Comparison of ENCODE assay signal across 25 cellular contexts in the genomic region with DNA sequence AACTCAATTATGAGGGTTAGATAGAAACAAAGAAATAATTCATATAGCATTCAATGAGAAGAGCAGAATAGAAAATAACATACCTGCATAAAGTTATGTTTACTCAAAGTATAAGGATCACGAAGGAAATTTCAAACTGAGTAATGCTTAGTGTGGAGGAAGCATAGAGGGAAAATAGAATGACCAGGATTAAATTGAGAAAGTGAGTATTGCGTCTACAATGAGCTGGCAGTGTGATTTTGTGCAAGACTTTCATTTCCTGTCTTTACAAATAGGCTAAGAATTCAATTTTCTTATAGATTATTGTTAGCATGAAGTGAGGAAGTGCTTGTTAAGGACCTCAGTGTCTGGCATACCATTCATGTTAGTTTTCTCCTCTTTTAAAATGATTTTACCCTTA. TPM values are rescaled to one million over a fixed set of nuclear protein-coding genes. Genes with fewer than 3 reads are reported as not detected.
DNase-seq lines count a peak whose midpoint lies in the region; ATAC-seq and TF ChIP-seq lines count a peak whose summit lies in the region.
"Had no signal": no experiment of that assay in that cellular context is flagged by ENCODE, and none has a peak within 500 bp of the region (broad histone marks: within the 10 kb centered on the region; RNA-seq: fewer than 3 reads in every experiment).

No MANE protein-coding gene starts in this region.

- H3F3A ChIP-seq in SK-N-SH (replicated peaks; ENCODE audit: insufficient read depth), result no peaks in the 10 kb centered on the region

- H3K27ac ChIP-seq in SK-N-SH (ENCODE audit: low read depth in 2 of 2, low read length in 1 of 2) (no peak overlapping the region), upper lobe of left lung (no peak overlapping the region)
- H3K27ac ChIP-seq: coronary artery had no signal

- no peak for TF ChIP-seq RAD21 in SK-N-SH (IDR thresholded peaks at IDR 0.05; ENCODE audit: low read length)

- WGBS in SK-N-SH (ENCODE audit: low lambda C conversion rate), result 31% methylated on average over 2 of the region's 2 CpGs
- WGBS in upper lobe of left lung, 2 donors, result 37 to 53% methylated on average over 2 of the region's 2 CpGs

- no peak for ATAC-seq in upper lobe of left lung (ENCODE audit: low FRiP score in 2 of 2)
- ATAC-seq: activated CD4-positive, CD25-positive, alpha-beta regulatory T cell treated with anti-CD3 and anti-CD28 coated beads, Interleukin-2, amount 50 U/mL, for 24 hours; activated CD8-positive, alpha-beta T cell treated with anti-CD3 and anti-CD28 coated beads, Interleukin-2, amount 10 ng/mL, durations not matched to agents 7 days and 5 days; mucosa of descending colon; T-cell had no signal

- no peak overlapping the region for H3K4me2 ChIP-seq in SK-N-SH

- POLR2A ChIA-PET in SK-N-SH (lab: Yijun Ruan, JAX), result no interaction called here

- H3K27me3 ChIP-seq in SK-N-SH (ENCODE audit: insufficient read depth), result no peaks in the 10 kb centered on the region
- H3K27me3 ChIP-seq in upper lobe of left lung, result no peaks in the 10 kb centered on the region
- H3K27me3 ChIP-seq: esophagus muscularis mucosa had no signal

- no peaks in the 10 kb centered on the region for H3K9me2 ChIP-seq in SK-N-SH

- no peaks in the 10 kb centered on the region for H4K20me1 ChIP-seq in SK-N-SH (ENCODE audit: insufficient read depth)

- no peaks in the 10 kb centered on the region for H3K79me2 ChIP-seq in SK-N-SH (ENCODE audit: insufficient read depth)

- peak; percentile 32 for DNase-seq in EH (ENCODE audit: low read depth)
- DNase-seq in MV-4-11 (lab: John Stamatoyannopoulos, UW), result peak; percentile 79
- DNase-seq in SKM-1 treated with dmso at 0.1 percent for 144 hours (lab: John Stamatoyannopoulos, UW; ENCODE audit: unreplicated experiment), result peak; percentile 19
- DNase-seq in iris pigment epithelial cell (ENCODE audit: low read depth), result peak; percentile 63
- DNase-seq in SK-N-SH, result no peak
- no peak for DNase-seq in stimulated activated CD4-positive, alpha-beta T cell treated with anti-CD3 and anti-CD28 coated beads, Interleukin-2, amount 100 ng/mL, for 48 hours
- no peak for DNase-seq in upper lobe of left lung
- DNase-seq in stimulated activated CD4-positive, alpha-beta T cell treated with anti-CD3 and anti-CD28 coated beads, Interleukin-4, amount 100 ng/mL, for 1 hour, result no peak
- DNase-seq: activated CD8-positive, alpha-beta T cell treated with anti-CD3 and anti-CD28 coated beads, Interleukin-2, amount 10 ng/mL, durations not matched to agents 7 days and 5 days; activated naive CD4-positive, alpha-beta T cell treated with anti-CD3 and anti-CD28 coated beads for 36 hours; activated T-cell treated with anti-CD3 and anti-CD28 coated beads, Interleukin-2, amount 50 U/mL, for 1 hour; amniotic stem cell; H9; Karpas-422; mucosa of descending colon; NCI-H1092 treated with DMSO at 0.1 percent for 48 hours; NCI-H187 treated with DMSO at 0.1 percent for 48 hours; nephron progenitor cell; OCI-M1; T-cell had no signal

- TF ChIP-seq POLR2A in upper lobe of left lung (IDR thresholded peaks at IDR 0.05), result no peak

- peaks cover 0 to 11% of the 10 kb centered on the region in 2 experiments; a peak in 2 of 4 replicates for H3K4me1 ChIP-seq in SK-N-SH (ENCODE audit: control insufficient read depth in 1 of 2, insufficient read depth in 2 of 2, low read depth in 1 of 2, low read length in 1 of 2)
- H3K4me1 ChIP-seq in upper lobe of left lung, result peaks cover 0 to 15% (median 5%) of the 10 kb centered on the region in 4 donors

- H3K36me3 ChIP-seq in SK-N-SH (replicated peaks in 1 of 2; ENCODE audit: control insufficient read depth in 1 of 2, insufficient read depth in 2 of 2, low read length in 1 of 2), result no peaks in the 10 kb centered on the region
- peaks cover 0 to 32% (median 6%) of the 10 kb centered on the region in 4 donors for H3K36me3 ChIP-seq in upper lobe of left lung

- TF ChIP-seq EP300 in SK-N-SH (IDR thresholded peaks at IDR 0.05; ENCODE audit: borderline replicate concordance in 1 of 2, low read depth in 1 of 2, low read length in 1 of 2) (no peak), upper lobe of left lung (IDR thresholded peaks at IDR 0.05) (no peak)

- H3K9me3 ChIP-seq in SK-N-SH, result no peaks in the 10 kb centered on the region
- H3K9me3 ChIP-seq in upper lobe of left lung, result no peaks in the 10 kb centered on the region
- H3K9me3 ChIP-seq: esophagus muscularis mucosa, mucosa of descending colon had no signal

- no peak overlapping the region for H2AFZ ChIP-seq in SK-N-SH (ENCODE audit: low read depth)

- H3K4me3 ChIP-seq in SK-N-SH (ENCODE audit: low read depth in 2 of 2, low read length in 1 of 2) (no peak overlapping the region), upper lobe of left lung (no peak overlapping the region)
- H3K4me3 ChIP-seq: coronary artery, esophagus muscularis mucosa, mucosa of descending colon had no signal

- CTCF ChIA-PET in SK-N-SH (lab: Yijun Ruan, JAX), result no interaction called here

- no peak for TF ChIP-seq CTCF in SK-N-SH (IDR thresholded peaks at IDR 0.05)
- no peak for TF ChIP-seq CTCF in upper lobe of left lung (IDR thresholded peaks at IDR 0.05)

- no peak overlapping the region for H3K9ac ChIP-seq in SK-N-SH

TF ChIP-seq in SK-N-SH, 30 proteins besides CTCF, POLR2A, EP300 and RAD21:
- no peak for TF ChIP-seq SIN3A (IDR thresholded peaks at IDR 0.05; ENCODE audit: borderline replicate concordance, low read depth, low read length)
- TF ChIP-seq ELF1 (IDR thresholded peaks at IDR 0.05), result no peak
- TF ChIP-seq, protein P1, sequence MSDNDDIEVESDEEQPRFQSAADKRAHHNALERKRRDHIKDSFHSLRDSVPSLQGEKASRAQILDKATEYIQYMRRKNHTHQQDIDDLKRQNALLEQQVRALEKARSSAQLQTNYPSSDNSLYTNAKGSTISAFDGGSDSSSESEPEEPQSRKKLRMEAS (IDR thresholded peaks at IDR 0.05; ENCODE audit: low read depth), result no peak
- no peak for TF ChIP-seq MXI1 (IDR thresholded peaks at IDR 0.05; ENCODE audit: low read depth, low read length)
- no peak for TF ChIP-seq FOXM1 (IDR thresholded peaks at IDR 0.05; ENCODE audit: low read depth)
- TF ChIP-seq FOSL2 (IDR thresholded peaks at IDR 0.05; ENCODE audit: borderline replicate concordance, low read depth), result no peak
- no peak for TF ChIP-seq GATA2 (CRISPR knock-in tag; IDR thresholded peaks at IDR 0.05)
- TF ChIP-seq POLR2AphosphoS5 (IDR thresholded peaks at IDR 0.05; ENCODE audit: low read depth, low read length), result no peak
- no peak for TF ChIP-seq NFIC (IDR thresholded peaks at IDR 0.05; ENCODE audit: borderline replicate concordance)
- no peak for TF ChIP-seq RXRA (IDR thresholded peaks at IDR 0.05; ENCODE audit: borderline replicate concordance, low read depth)
- TF ChIP-seq EZH2phosphoT487 (IDR thresholded peaks at IDR 0.05; ENCODE audit: borderline replicate concordance, low read depth), result no peak
- TF ChIP-seq RCOR1 (IDR thresholded peaks at IDR 0.05; ENCODE audit: low read length), result no peak
- TF ChIP-seq FOXJ3 (CRISPR knock-in tag; IDR thresholded peaks at IDR 0.05), result no peak

RNA-seq across cellular contexts. Expression of a gene that starts 12.0 kb away (rescaled TPM):
- not detected in 2 replicates for polyA plus RNA-seq in SK-N-SH (2012; rRNA removed)
- polyA plus RNA-seq in SK-N-SH (2012; cell fraction: cytosol; rRNA removed), result not detected in 2 replicates
- not detected in 2 replicates for polyA plus RNA-seq in SK-N-SH (2012; cell fraction: nucleus; rRNA removed)
- 100 to 1,000 TPM in 2 of 6 donors, 10 to 100 TPM in 4; 84.2 to 124 (median 94.7) TPM for total RNA-seq in upper lobe of left lung
- total RNA-seq: activated CD8-positive, alpha-beta T cell treated with anti-CD3 and anti-CD28 coated beads, Interleukin-2, amount 10 ng/mL, durations not matched to agents 7 days and 5 days; activated naive CD4-positive, alpha-beta T cell treated with anti-CD3 and anti-CD28 coated beads for 36 hours; glomerular endothelial cell had no signal
- polyA plus RNA-seq: keratinocyte had no signal

Comparison
In these comparisons a context has a peak if more than half of its experiments do, and no peak if none do; other contexts are left out.
1. DNase-seq: peak in EH (single experiment), MV-4-11 (single experiment), SKM-1 treated with dmso at 0.1 percent for 144 hours (single experiment) and iris pigment epithelial cell (single experiment); none in SK-N-SH (single experiment), stimulated activated CD4-positive, alpha-beta T cell treated with anti-CD3 and anti-CD28 coated beads, Interleukin-2, amount 100 ng/mL, for 48 hours (0 of 2), upper lobe of left lung (0 of 2) and stimulated activated CD4-positive, alpha-beta T cell treated with anti-CD3 and anti-CD28 coated beads, Interleukin-4, amount 100 ng/mL, for 1 hour (single experiment).